ENCODE assay signal across 22 cellular contexts in genomic region chr17:4897198-4897657, GRCh38. TPM values are rescaled to one million over a fixed set of nuclear protein-coding genes. Genes with fewer than 3 reads are reported as not detected.
"Had no signal": no experiment of that assay in that cellular context is flagged by ENCODE, and none has a peak within 500 bp of the region (broad histone marks: within the 10 kb centered on the region; RNA-seq: fewer than 3 reads in every experiment).

No MANE protein-coding gene starts in this region.

- H3K4me3 Mint-ChIP-seq: activated B cell treated with CpG ODN at 0.5 μM for 24 hours; activated CD4-positive, alpha-beta memory T cell treated with anti-CD3 and anti-CD28 coated beads for 36 hours; activated CD8-positive, alpha-beta memory T cell treated with anti-CD3 and anti-CD28 coated beads, Interleukin-2, amount 10 ng/mL, durations not matched to agents 7 days and 5 days; activated naive CD8-positive, alpha-beta T cell treated with anti-CD3 and anti-CD28 coated beads for 36 hours; stimulated activated memory B cell treated with anti-CD40 and anti-IgM and Interleukin-4, amounts not matched to agents 10 μg/mL and 1 μg/mL and 100 μg/mL, for 72 hours; T-helper 2 cell treated with Interferon-gamma antibody and Interleukin-4, amounts not matched to agents 5 μg/mL and 100 μg/mL, for 36 hours had no signal

- H3K9me3 Mint-ChIP-seq: activated B cell treated with CpG ODN at 0.5 μM for 24 hours; activated CD4-positive, alpha-beta memory T cell treated with anti-CD3 and anti-CD28 coated beads for 36 hours; activated naive CD8-positive, alpha-beta T cell treated with anti-CD3 and anti-CD28 coated beads for 36 hours; activated T-helper 17 cell treated with anti-CD3 and anti-CD28 coated beads, Interleukin-2, amount 50 U/mL, for 72 hours; stimulated activated memory B cell treated with anti-CD40 and anti-IgM and Interleukin-4, amounts not matched to agents 10 μg/mL and 1 μg/mL and 100 μg/mL, for 72 hours; T-helper 2 cell treated with Interferon-gamma antibody and Interleukin-4, amounts not matched to agents 5 μg/mL and 100 μg/mL, for 36 hours had no signal

- H3K27me3 Mint-ChIP-seq: activated B cell treated with CpG ODN at 0.5 μM for 24 hours; activated naive CD8-positive, alpha-beta T cell treated with anti-CD3 and anti-CD28 coated beads for 36 hours; activated T-helper 17 cell treated with anti-CD3 and anti-CD28 coated beads, Interleukin-2, amount 50 U/mL, for 72 hours had no signal

- FAIRE-seq: frontal cortex, TTC549 had no signal

- DNase-seq: activated B cell treated with CpG ODN at 0.5 μM for 24 hours; activated CD4-positive, alpha-beta memory T cell treated with anti-CD3 and anti-CD28 coated beads for 36 hours; activated CD4-positive, alpha-beta T cell treated with anti-CD3 and anti-CD28 coated beads for 4 hours; activated CD8-positive, alpha-beta memory T cell treated with anti-CD3 and anti-CD28 coated beads, Interleukin-2, amount 10 ng/mL, durations not matched to agents 7 days and 5 days; activated naive CD4-positive, alpha-beta T cell; activated naive CD8-positive, alpha-beta T cell treated with anti-CD3 and anti-CD28 coated beads for 36 hours; activated T-cell treated with anti-CD3 and anti-CD28 coated beads, Interleukin-2, amount 50 U/mL, for 1 hour; amniotic stem cell; erythroblast; left ventricle myocardium inferior; naive B cell; sigmoid colon; stimulated activated CD4-positive, alpha-beta T cell treated with anti-CD3 and anti-CD28 coated beads, Interleukin-4, amount 100 ng/mL, for 24 hours; upper lobe of right lung had no signal

- H3K27ac Mint-ChIP-seq: activated B cell treated with CpG ODN at 0.5 μM for 24 hours; activated CD4-positive, alpha-beta memory T cell treated with anti-CD3 and anti-CD28 coated beads for 36 hours; activated CD8-positive, alpha-beta memory T cell treated with anti-CD3 and anti-CD28 coated beads, Interleukin-2, amount 10 ng/mL, durations not matched to agents 7 days and 5 days; activated naive CD8-positive, alpha-beta T cell treated with anti-CD3 and anti-CD28 coated beads for 36 hours; activated T-helper 17 cell treated with anti-CD3 and anti-CD28 coated beads, Interleukin-2, amount 50 U/mL, for 72 hours; stimulated activated memory B cell treated with anti-CD40 and anti-IgM and Interleukin-4, amounts not matched to agents 10 μg/mL and 1 μg/mL and 100 μg/mL, for 72 hours; T-helper 2 cell treated with Interferon-gamma antibody and Interleukin-4, amounts not matched to agents 5 μg/mL and 100 μg/mL, for 36 hours had no signal

- H3K27ac ChIP-seq: cardiac muscle cell, left ventricle myocardium inferior, sigmoid colon, upper lobe of right lung had no signal

- H3K4me3 ChIP-seq: cardiac muscle cell, left ventricle myocardium inferior, sigmoid colon, upper lobe of right lung had no signal

RNA-seq across cellular contexts. Expression of gene GP1BA, which starts 34.8 kb away (rescaled TPM):
- total RNA-seq: activated B cell treated with CpG ODN at 0.5 μM for 24 hours; activated CD4-positive, alpha-beta memory T cell treated with anti-CD3 and anti-CD28 coated beads for 36 hours; activated CD8-positive, alpha-beta memory T cell treated with anti-CD3 and anti-CD28 coated beads, Interleukin-2, amount 10 ng/mL, durations not matched to agents 7 days and 5 days; activated naive CD8-positive, alpha-beta T cell treated with anti-CD3 and anti-CD28 coated beads for 36 hours; cardiac muscle cell; dermis microvascular lymphatic vessel endothelial cell; frontal cortex; kidney epithelial cell; sigmoid colon had no signal
